In the genomic region with DNA sequence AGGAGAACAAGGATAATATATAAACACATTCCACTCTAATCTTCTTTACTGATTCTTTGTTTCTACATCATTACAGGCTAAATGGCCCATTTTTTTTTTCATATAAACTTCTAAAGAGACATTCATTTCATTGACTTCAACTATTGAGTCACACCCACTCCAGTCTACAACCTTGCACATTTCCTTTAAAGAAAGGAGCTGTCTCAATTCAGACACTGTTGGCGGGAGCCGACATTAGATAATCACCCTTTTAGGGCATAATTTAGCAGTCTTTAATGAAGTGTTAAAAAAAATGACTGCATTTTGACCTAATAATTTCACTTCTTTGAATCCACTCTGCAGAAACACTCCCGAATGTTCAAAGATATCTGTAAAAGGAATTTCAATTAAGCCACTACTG, we compare ENCODE assay signal across 7 cellular contexts. TPM values are rescaled to one million over a fixed set of nuclear protein-coding genes. Genes with fewer than 3 reads are reported as not detected.
A peak's percentile ranks its signal among the peaks of the same experiment; 100 is the strongest.
DNase-seq lines count a peak whose midpoint lies in the region; TF ChIP-seq lines count a peak whose summit lies in the region.

No MANE protein-coding gene starts in this region.

- peaks cover 20% of the 10 kb centered on the region for H3K4me1 ChIP-seq in neural progenitor cell

- no peak overlapping the region for H3K27ac ChIP-seq in neural progenitor cell

- no peak overlapping the region for H3K9ac ChIP-seq in neural progenitor cell

- peaks cover 19% of the 10 kb centered on the region for H3K4me1 Mint-ChIP-seq in neural progenitor cell

- DNase-seq in GM03348 (ENCODE audit: low spot score) (peak; percentile 5), NB4 (ENCODE audit: low read depth) (peak; percentile 55), amniotic epithelial cell (ENCODE audit: low read depth) (peak; percentile 17), neural progenitor cell (ENCODE audit: low spot score) (peak; percentile 5), NCI-H2029 treated with DMSO at 0.1 percent for 48 hours (lab: John Stamatoyannopoulos, UW) (no peak), NCI-H510A (lab: John Stamatoyannopoulos, UW) (no peak)
- no peak for DNase-seq in activated CD8-positive, alpha-beta memory T cell treated with anti-CD3 and anti-CD28 coated beads for 24 hours

- peaks cover 14% of the 10 kb centered on the region for H3K9me3 Mint-ChIP-seq in neural progenitor cell

- TF ChIP-seq POLR2A in NB4 (IDR thresholded peaks at IDR 0.05; ENCODE audit: extremely low read depth, insufficient read length) = no peak

- H4K20me1 ChIP-seq in neural progenitor cell (ENCODE audit: low read depth) = no peaks in the 10 kb centered on the region

- H3K36me3 Mint-ChIP-seq in neural progenitor cell = peaks cover 10% of the 10 kb centered on the region

- H3K79me2 ChIP-seq in neural progenitor cell (ENCODE audit: low read depth) = peaks cover 16% of the 10 kb centered on the region

- H3K36me3 ChIP-seq in neural progenitor cell = no peaks in the 10 kb centered on the region

- no peaks in the 10 kb centered on the region for H3K27me3 Mint-ChIP-seq in neural progenitor cell (ENCODE audit: insufficient read depth, low read depth)

- peak overlapping the region; percentile 53 for H2AFZ ChIP-seq in neural progenitor cell (replicated peaks)

- H3K9me3 ChIP-seq in neural progenitor cell (ENCODE audit: low read depth) = no peaks in the 10 kb centered on the region

- peaks cover 32% of the 10 kb centered on the region for H3F3A ChIP-seq in neural progenitor cell (ENCODE audit: low read depth)

- H3K27me3 ChIP-seq in neural progenitor cell = no peaks in the 10 kb centered on the region

- H3K27ac Mint-ChIP-seq in neural progenitor cell = peak overlapping the region; percentile 29

- H3K4me3 ChIP-seq in NB4 (ENCODE audit: low read depth, low read length) (peak overlapping the region; percentile 71), neural progenitor cell (peak overlapping the region; percentile 54)

- peak overlapping the region; percentile 84 for H3K4me2 ChIP-seq in neural progenitor cell

- peak overlapping the region; percentile 93 for H3K4me3 Mint-ChIP-seq in neural progenitor cell

- TF ChIP-seq CTCF in NB4 (IDR thresholded peaks at IDR 0.05; ENCODE audit: low read depth, low read length) (no peak), neural progenitor cell (IDR thresholded peaks at IDR 0.05) (no peak)

RNA-seq across cellular contexts. Expression of a gene that starts 1.6 kb away (rescaled TPM):
- total RNA-seq in neural progenitor cell (ENCODE audit: low replicate concordance) = 7.1 and 9.6 TPM in 2 replicates

Comparison
In these comparisons a context has a peak if more than half of its experiments do, and no peak if none do; other contexts are left out.
1. DNase-seq: peak in GM03348 (single experiment), NB4 (single experiment), amniotic epithelial cell (single experiment) and neural progenitor cell (single experiment); none in NCI-H2029 treated with DMSO at 0.1 percent for 48 hours (single experiment), NCI-H510A (single experiment) and activated CD8-positive, alpha-beta memory T cell treated with anti-CD3 and anti-CD28 coated beads for 24 hours (single experiment).